Comparison of ENCODE assay signal across 21 cellular contexts in the genomic region with DNA sequence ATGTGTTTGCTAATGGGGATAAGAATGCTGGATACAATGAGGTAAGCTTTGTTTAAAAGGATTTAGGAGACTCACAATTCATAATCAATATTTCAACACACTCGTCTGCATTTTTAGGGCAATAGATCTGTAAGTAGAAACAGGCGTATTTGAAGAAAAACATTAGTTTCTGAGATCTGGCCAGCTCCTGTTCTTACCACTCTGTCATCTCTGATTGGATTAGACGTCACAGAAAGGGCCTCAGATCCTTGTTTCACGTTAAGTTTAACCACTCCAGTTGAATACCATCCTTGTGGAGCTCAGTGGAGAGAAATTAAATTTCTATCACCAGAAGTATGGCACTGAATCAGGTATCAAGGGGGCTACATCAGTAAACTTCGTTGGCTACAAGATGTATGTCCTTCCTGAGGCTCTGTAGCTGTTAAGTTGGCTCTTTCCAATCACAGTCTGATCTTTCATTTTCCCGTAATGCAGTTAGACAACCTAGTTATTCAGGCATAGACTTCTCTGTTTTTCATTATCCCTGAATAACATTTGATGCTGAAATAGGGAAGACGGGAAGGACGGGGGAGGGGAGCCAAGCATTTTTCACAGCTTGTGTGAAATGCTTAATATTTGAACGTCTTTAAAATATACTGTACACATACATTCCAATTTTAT.
"Had no signal": no experiment of that assay in that cellular context is flagged by ENCODE, and none has a peak within 500 bp of the region (broad histone marks: within the 10 kb centered on the region; RNA-seq: fewer than 3 reads in every experiment).

No MANE protein-coding gene starts in this region.

- H3K4me1 ChIP-seq: left lung, pancreas, uterus had no signal

- H3K4me3 ChIP-seq: coronary artery, esophagus muscularis mucosa, left lung, pancreas, right lobe of liver, thoracic aorta, tibial nerve, upper lobe of right lung, uterus had no signal

- H3K27me3 Mint-ChIP-seq: naive thymus-derived CD8-positive, alpha-beta T cell; stimulated activated naive B cell treated with anti-CD40 and anti-IgM and Interleukin-4, amounts not matched to agents 10 μg/mL and 1 μg/mL and 100 μg/mL, for 72 hours; stimulated activated naive CD8-positive, alpha-beta T cell treated with anti-CD3 and anti-CD28 coated beads, Interleukin-15, Interleukin-2, amounts not matched to agents 100 ng/mL and 50 ng/mL, for 24 hours had no signal

- H3K4me1 Mint-ChIP-seq: naive thymus-derived CD8-positive, alpha-beta T cell; stimulated activated naive B cell treated with anti-CD40 and anti-IgM and Interleukin-4, amounts not matched to agents 10 μg/mL and 1 μg/mL and 100 μg/mL, for 72 hours had no signal

- H3K9me3 ChIP-seq: esophagus muscularis mucosa, left lung, neutrophil, pancreas, right lobe of liver, thoracic aorta, tibial nerve, upper lobe of right lung, uterus had no signal

- H3K27me3 ChIP-seq: esophagus muscularis mucosa, left lung, neutrophil, pancreas, right lobe of liver, tibial nerve, upper lobe of right lung, uterus had no signal

- H3K27ac ChIP-seq: coronary artery, esophagus muscularis mucosa, left lung, neutrophil, pancreas, right lobe of liver, thoracic aorta, tibial nerve, upper lobe of right lung, uterus had no signal

- ATAC-seq: left cardiac atrium; left lung; naive thymus-derived CD8-positive, alpha-beta T cell; pancreas; right lobe of liver; stimulated activated naive B cell treated with anti-CD40 and anti-IgM and Interleukin-4, amounts not matched to agents 10 μg/mL and 1 μg/mL and 100 μg/mL, for 72 hours; upper lobe of right lung had no signal

- H3K27ac Mint-ChIP-seq: naive thymus-derived CD8-positive, alpha-beta T cell; stimulated activated naive B cell treated with anti-CD40 and anti-IgM and Interleukin-4, amounts not matched to agents 10 μg/mL and 1 μg/mL and 100 μg/mL, for 72 hours; stimulated activated naive CD8-positive, alpha-beta T cell treated with anti-CD3 and anti-CD28 coated beads, Interleukin-15, Interleukin-2, amounts not matched to agents 100 ng/mL and 50 ng/mL, for 24 hours had no signal

- H3K4me3 Mint-ChIP-seq: naive thymus-derived CD8-positive, alpha-beta T cell; stimulated activated naive B cell treated with anti-CD40 and anti-IgM and Interleukin-4, amounts not matched to agents 10 μg/mL and 1 μg/mL and 100 μg/mL, for 72 hours; stimulated activated naive CD8-positive, alpha-beta T cell treated with anti-CD3 and anti-CD28 coated beads, Interleukin-15, Interleukin-2, amounts not matched to agents 100 ng/mL and 50 ng/mL, for 24 hours had no signal

- H3K36me3 ChIP-seq: esophagus muscularis mucosa, left lung, neutrophil, pancreas, right lobe of liver, thoracic aorta, tibial nerve, upper lobe of right lung, uterus had no signal

- H3K36me3 Mint-ChIP-seq: naive thymus-derived CD8-positive, alpha-beta T cell had no signal

- DNase-seq: dermis blood vessel endothelial cell; effector memory CD4-positive, alpha-beta T cell; left cardiac atrium; left lung; mesendoderm; naive thymus-derived CD8-positive, alpha-beta T cell; pancreas; retina; right lobe of liver; small intestine; stimulated activated CD4-positive, alpha-beta T cell treated with anti-CD3 and anti-CD28 coated beads, Interleukin-15, amount 100 ng/mL, for 24 hours; stimulated activated CD4-positive, alpha-beta T cell treated with anti-CD3 and anti-CD28 coated beads, Interleukin-2, amount 100 ng/mL, for 48 hours; stimulated activated naive B cell treated with anti-CD40 and anti-IgM and Interleukin-4, amounts not matched to agents 10 μg/mL and 1 μg/mL and 100 μg/mL, for 72 hours; upper lobe of right lung; uterus had no signal

- H3K9me3 Mint-ChIP-seq: naive thymus-derived CD8-positive, alpha-beta T cell; stimulated activated naive B cell treated with anti-CD40 and anti-IgM and Interleukin-4, amounts not matched to agents 10 μg/mL and 1 μg/mL and 100 μg/mL, for 72 hours; stimulated activated naive CD8-positive, alpha-beta T cell treated with anti-CD3 and anti-CD28 coated beads, Interleukin-15, Interleukin-2, amounts not matched to agents 100 ng/mL and 50 ng/mL, for 24 hours had no signal
